11 cellular contexts compared by ENCODE assay signal in genomic region chr18:75205760-75206109, GRCh38. TPM values are rescaled to one million over a fixed set of nuclear protein-coding genes. Genes with fewer than 3 reads are reported as not detected.
DNase-seq lines count a peak whose midpoint lies in the region; ATAC-seq and TF ChIP-seq lines count a peak whose summit lies in the region.
"Had no signal": no experiment of that assay in that cellular context is flagged by ENCODE, and none has a peak within 500 bp of the region (broad histone marks: within the 10 kb centered on the region; RNA-seq: fewer than 3 reads in every experiment).

No MANE protein-coding gene starts in this region.

- TF ChIP-seq POLR2A in lower leg skin (IDR thresholded peaks at IDR 0.05), result no peak

- H3K4me3 Mint-ChIP-seq in activated T-cell treated with anti-CD3 and anti-CD28 coated beads, Interleukin-2, amount 50 U/mL, for 24 hours, result peak overlapping the region; percentile 10
- H3K4me3 Mint-ChIP-seq in T-helper 17 cell, result peak overlapping the region; percentile 75
- H3K4me3 Mint-ChIP-seq in stimulated activated effector memory CD8-positive, alpha-beta T cell treated with anti-CD3 and anti-CD28 coated beads, Interleukin-12 subunit alpha, Interleukin-12 subunit beta, amount 100 ng/mL, for 72 hours, result peak overlapping the region; percentile 100

- intact Hi-C loops in lower leg skin (cut with DNase I; ENCODE audit: low total_unique reads), result no loop called here

- H3K36me3 Mint-ChIP-seq in activated T-cell treated with anti-CD3 and anti-CD28 coated beads, Interleukin-2, amount 50 U/mL, for 24 hours (ENCODE audit: low read depth), result peaks cover 30% of the 10 kb centered on the region
- peaks cover 5% of the 10 kb centered on the region for H3K36me3 Mint-ChIP-seq in T-helper 17 cell (ENCODE audit: low read depth)
- H3K36me3 Mint-ChIP-seq in stimulated activated effector memory CD8-positive, alpha-beta T cell treated with anti-CD3 and anti-CD28 coated beads, Interleukin-12 subunit alpha, Interleukin-12 subunit beta, amount 100 ng/mL, for 72 hours, result peaks cover 49% of the 10 kb centered on the region

- H3K27ac ChIP-seq in iPS-18a (ENCODE audit: low read length), result no peak overlapping the region

- H3K36me3 ChIP-seq in iPS-18a (ENCODE audit: control insufficient read depth, low read depth, low read length), result no peaks in the 10 kb centered on the region

- H3K27ac Mint-ChIP-seq in activated T-cell treated with anti-CD3 and anti-CD28 coated beads, Interleukin-2, amount 50 U/mL, for 24 hours, result no peak overlapping the region
- peak overlapping the region; percentile 82 for H3K27ac Mint-ChIP-seq in T-helper 17 cell
- no peak overlapping the region for H3K27ac Mint-ChIP-seq in stimulated activated effector memory CD8-positive, alpha-beta T cell treated with anti-CD3 and anti-CD28 coated beads, Interleukin-12 subunit alpha, Interleukin-12 subunit beta, amount 100 ng/mL, for 72 hours
- H3K27ac Mint-ChIP-seq: activated CD8-positive, alpha-beta T cell treated with anti-CD3 and anti-CD28 coated beads, Interleukin-2, amount 10 ng/mL, durations not matched to agents 7 days and 5 days had no signal

- H3K4me1 Mint-ChIP-seq in activated T-cell treated with anti-CD3 and anti-CD28 coated beads, Interleukin-2, amount 50 U/mL, for 24 hours (ENCODE audit: low read depth), result peaks cover 51% of the 10 kb centered on the region
- H3K4me1 Mint-ChIP-seq in T-helper 17 cell, result peaks cover 31% of the 10 kb centered on the region
- H3K4me1 Mint-ChIP-seq in stimulated activated effector memory CD8-positive, alpha-beta T cell treated with anti-CD3 and anti-CD28 coated beads, Interleukin-12 subunit alpha, Interleukin-12 subunit beta, amount 100 ng/mL, for 72 hours, result peaks cover 43% of the 10 kb centered on the region

- ATAC-seq in T-helper 17 cell, result no peak
- ATAC-seq in stimulated activated effector memory CD8-positive, alpha-beta T cell treated with anti-CD3 and anti-CD28 coated beads, Interleukin-12 subunit alpha, Interleukin-12 subunit beta, amount 100 ng/mL, for 72 hours, result no peak
- no peak for ATAC-seq in GM18517 (IDR thresholded peaks at IDR 0.05; ENCODE audit: unreplicated experiment)
- ATAC-seq: activated CD8-positive, alpha-beta T cell treated with anti-CD3 and anti-CD28 coated beads, Interleukin-2, amount 10 ng/mL, durations not matched to agents 7 days and 5 days had no signal

- peaks cover 87% of the 10 kb centered on the region for H3K27me3 ChIP-seq in iPS-18a (ENCODE audit: control insufficient read depth, insufficient read depth, low read length)

- H3K9me3 ChIP-seq in T-helper 17 cell (ENCODE audit: control insufficient read depth, low read length, poor library complexity, severe bottlenecking) (no peaks in the 10 kb centered on the region), iPS-18a (ENCODE audit: control insufficient read depth, low read depth, low read length) (no peaks in the 10 kb centered on the region)

- DNase-seq in activated T-cell treated with anti-CD3 and anti-CD28 coated beads, Interleukin-2, amount 50 U/mL, for 24 hours, result no peak
- DNase-seq in activated T-cell treated with anti-CD3 and anti-CD28 coated beads for 4 hours (no peak), T-helper 17 cell (no peak), NCI-H187 (lab: John Stamatoyannopoulos, UW) (no peak), lower leg skin (ENCODE audit: low spot score in 2 of 2) (no peak)
- no peak for DNase-seq in stimulated activated effector memory CD8-positive, alpha-beta T cell treated with anti-CD3 and anti-CD28 coated beads, Interleukin-12 subunit alpha, Interleukin-12 subunit beta, amount 100 ng/mL, for 72 hours (ENCODE audit: low spot score in 2 of 2)
- DNase-seq: activated CD8-positive, alpha-beta T cell treated with anti-CD3 and anti-CD28 coated beads, Interleukin-2, amount 10 ng/mL, durations not matched to agents 7 days and 5 days; NCI-H1105; trophoblast cell had no signal

- H3K4me1 ChIP-seq in iPS-18a (ENCODE audit: control insufficient read depth, low read depth, low read length), result peaks cover 34% of the 10 kb centered on the region

- peaks cover 13% of the 10 kb centered on the region for H3K27me3 Mint-ChIP-seq in activated T-cell treated with anti-CD3 and anti-CD28 coated beads, Interleukin-2, amount 50 U/mL, for 24 hours
- no peaks in the 10 kb centered on the region for H3K27me3 Mint-ChIP-seq in T-helper 17 cell

- no peak overlapping the region for H3K9ac ChIP-seq in iPS-18a (ENCODE audit: low read length)

- no peak for TF ChIP-seq CTCF in lower leg skin (IDR thresholded peaks at IDR 0.05)

- 71 to 82% methylated on average over 9 of the region's 9 CpGs for WGBS in lower leg skin, 2 donors

- peak overlapping the region; percentile 57 for H3K4me3 ChIP-seq in iPS-18a (ENCODE audit: low read length)
- H3K4me3 ChIP-seq in lower leg skin (ENCODE audit: low read depth, poor library complexity, severe bottlenecking), result no peak overlapping the region

- H3K9me3 Mint-ChIP-seq in activated T-cell treated with anti-CD3 and anti-CD28 coated beads, Interleukin-2, amount 50 U/mL, for 24 hours, result no peaks in the 10 kb centered on the region
- H3K9me3 Mint-ChIP-seq in stimulated activated effector memory CD8-positive, alpha-beta T cell treated with anti-CD3 and anti-CD28 coated beads, Interleukin-12 subunit alpha, Interleukin-12 subunit beta, amount 100 ng/mL, for 72 hours, result no peaks in the 10 kb centered on the region

RNA-seq across cellular contexts. Expression of gene PTGR3, which starts 3.2 kb away (rescaled TPM):
- total RNA-seq in T-helper 17 cell, result 10 to 100 TPM; 20.8 to 25.1 TPM
- 10 to 100 TPM; 11.7 to 29.3 (median 24.2) TPM for total RNA-seq in lower leg skin

RNA-seq across cellular contexts. Expression of gene TSHZ1, which starts 4.9 kb away (rescaled TPM):
- total RNA-seq in T-helper 17 cell (10 to 100 TPM; 17.5 to 17.6 TPM), lower leg skin (10 to 100 TPM; 14.1 to 23.3 (median 17.6) TPM)

Comparison
In these comparisons a context has a peak if more than half of its experiments do, and no peak if none do; other contexts are left out.
1. H3K4me3 Mint-ChIP-seq: peak in every context shown above with its lines; median percentile 100 in stimulated activated effector memory CD8-positive, alpha-beta T cell treated with anti-CD3 and anti-CD28 coated beads, Interleukin-12 subunit alpha, Interleukin-12 subunit beta, amount 100 ng/mL, for 72 hours; 75 in T-helper 17 cell; 10 in activated T-cell treated with anti-CD3 and anti-CD28 coated beads, Interleukin-2, amount 50 U/mL, for 24 hours.